ENCODE assay signal across 28 cellular contexts in the genomic region with DNA sequence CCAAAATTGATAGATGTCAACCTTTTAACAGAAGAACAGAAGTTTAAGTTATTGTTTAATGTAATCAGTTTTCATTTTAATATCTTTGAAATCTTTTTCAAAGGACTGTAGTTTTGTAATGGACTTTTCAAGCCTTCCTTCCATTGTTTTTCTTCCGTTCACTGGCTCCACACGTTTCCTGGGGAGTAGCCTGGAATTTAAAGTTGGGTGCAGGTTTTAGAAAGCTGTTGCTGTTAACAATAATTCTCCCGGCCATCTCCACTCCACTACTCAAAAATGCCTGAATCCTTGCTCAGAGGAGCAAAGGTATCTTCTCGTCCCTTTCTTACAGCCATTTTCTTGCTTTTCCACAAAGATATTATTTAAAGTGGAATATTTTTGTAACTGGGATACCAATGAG.
"Had no signal": no experiment of that assay in that cellular context is flagged by ENCODE, and none has a peak within 500 bp of the region (broad histone marks: within the 10 kb centered on the region; RNA-seq: fewer than 3 reads in every experiment).

No MANE protein-coding gene starts in this region.

- H3K27me3 Mint-ChIP-seq: activated naive CD8-positive, alpha-beta T cell had no signal

- H3K9me3 Mint-ChIP-seq: activated CD4-positive, alpha-beta memory T cell treated with anti-CD3 and anti-CD28 coated beads for 36 hours; activated naive CD4-positive, alpha-beta T cell treated with anti-CD3 and anti-CD28 coated beads, Interleukin-2, amount 10 ng/mL, durations not matched to agents 7 days and 5 days; activated naive CD8-positive, alpha-beta T cell treated with anti-CD3 and anti-CD28 coated beads, Interleukin-2, amount 50 U/mL, for 24 hours had no signal

- H3K36me3 Mint-ChIP-seq: activated CD4-positive, alpha-beta memory T cell treated with anti-CD3 and anti-CD28 coated beads for 36 hours; activated naive CD4-positive, alpha-beta T cell treated with anti-CD3 and anti-CD28 coated beads, Interleukin-2, amount 10 ng/mL, durations not matched to agents 7 days and 5 days; activated naive CD8-positive, alpha-beta T cell had no signal

- H3K27ac Mint-ChIP-seq: activated B cell treated with CpG ODN at 0.5 μM for 24 hours; activated CD4-positive, alpha-beta memory T cell treated with anti-CD3 and anti-CD28 coated beads for 36 hours; activated naive CD4-positive, alpha-beta T cell treated with anti-CD3 and anti-CD28 coated beads, Interleukin-2, amount 10 ng/mL, durations not matched to agents 7 days and 5 days; activated naive CD8-positive, alpha-beta T cell; activated naive CD8-positive, alpha-beta T cell treated with anti-CD3 and anti-CD28 coated beads, Interleukin-2, amount 50 U/mL, for 24 hours; brain had no signal

- H3K4me1 ChIP-seq: SJSA1 had no signal

- ATAC-seq: activated naive CD8-positive, alpha-beta T cell treated with anti-CD3 and anti-CD28 coated beads, Interleukin-2, amount 50 U/mL, for 24 hours; Panc1 had no signal

- H3K9me3 ChIP-seq: SJSA1, SK-N-SH had no signal

- H3K27ac ChIP-seq: SJSA1, VCaP had no signal

- H3K4me3 Mint-ChIP-seq: activated B cell treated with CpG ODN at 0.5 μM for 24 hours; activated CD4-positive, alpha-beta memory T cell treated with anti-CD3 and anti-CD28 coated beads for 36 hours; activated naive CD4-positive, alpha-beta T cell treated with anti-CD3 and anti-CD28 coated beads, Interleukin-2, amount 10 ng/mL, durations not matched to agents 7 days and 5 days; activated naive CD8-positive, alpha-beta T cell; activated naive CD8-positive, alpha-beta T cell treated with anti-CD3 and anti-CD28 coated beads, Interleukin-2, amount 50 U/mL, for 24 hours; brain had no signal

- H3K27me3 ChIP-seq: SJSA1 had no signal

- DNase-seq: activated B cell treated with CpG ODN at 0.5 μM for 24 hours; activated CD4-positive, alpha-beta memory T cell treated with anti-CD3 and anti-CD28 coated beads for 36 hours; activated CD4-positive, alpha-beta T cell treated with anti-CD3 and anti-CD28 coated beads for 4 hours; activated CD4-positive, alpha-beta T cell treated with anti-CD3 and anti-CD28 coated beads, Interleukin-2, amount 50 U/mL, for 1 hour; activated CD4-positive, CD25-positive, alpha-beta regulatory T cell treated with anti-CD3 and anti-CD28 coated beads, Interleukin-2, amount 50 U/mL, for 72 hours; activated CD8-positive, alpha-beta memory T cell treated with anti-CD3 and anti-CD28 coated beads, Interleukin-2, amount 50 U/mL, for 4 hours; activated effector memory CD4-positive, alpha-beta T cell treated with Interleukin-2 at 50 U/mL for 16 hours; activated naive CD4-positive, alpha-beta T cell treated with anti-CD3 and anti-CD28 coated beads, Interleukin-2, amount 10 ng/mL, durations not matched to agents 7 days and 5 days; activated naive CD8-positive, alpha-beta T cell treated with anti-CD3 and anti-CD28 coated beads, Interleukin-2, amount 50 U/mL, for 24 hours; activated T-cell treated with anti-CD3 and anti-CD28 coated beads, Interleukin-2, amount 50 U/mL, for 48 hours; anterior cingulate cortex; KG1; NCI-H1105; NCI-H1417 treated with DMSO at 0.1 percent for 48 hours; NCI-H187 treated with DMSO at 0.1 percent for 48 hours; NCI-H2081; NCI-H345; NCI-H524 treated with DMSO at 0.1 percent for 48 hours; SHP77 treated with DMSO at 0.1 percent for 48 hours; SK-N-SH; T-helper 1 cell; T-helper 2 cell; T-helper 9 cell had no signal

- H3K4me3 ChIP-seq: SJSA1 had no signal
